ENCODE assay signal across 27 cellular contexts in genomic region chr4:37304612-37305011, GRCh38.
"Had no signal": no experiment of that assay in that cellular context is flagged by ENCODE, and none has a peak within 500 bp of the region (broad histone marks: within the 10 kb centered on the region; RNA-seq: fewer than 3 reads in every experiment).

No MANE protein-coding gene starts in this region.

- H3K27ac ChIP-seq: colonic mucosa, coronary artery, dorsolateral prefrontal cortex, epithelial cell of prostate, esophagus muscularis mucosa, esophagus squamous epithelium, foreskin keratinocyte, gastrocnemius medialis, gastroesophageal sphincter, heart left ventricle, heart right ventricle had no signal

- H3K4me1 ChIP-seq: colonic mucosa, esophagus muscularis mucosa, esophagus squamous epithelium, foreskin keratinocyte, gastrocnemius medialis, gastroesophageal sphincter, heart left ventricle, heart right ventricle had no signal

- DNase-seq: colonic mucosa; cortex of kidney; dermis blood vessel endothelial cell; dorsolateral prefrontal cortex; effector CD4-positive, alpha-beta T cell; effector CD8-positive, alpha-beta T cell; effector memory CD4-positive, alpha-beta T cell; effector memory CD8-positive, alpha-beta T cell; endodermal cell; erythroblast; esophagus squamous epithelium; foreskin fibroblast; foreskin keratinocyte; foreskin melanocyte; gastrocnemius medialis; glutamatergic neuron; head of caudate nucleus; heart left ventricle; heart right ventricle had no signal

- H3K36me3 ChIP-seq: colonic mucosa, esophagus muscularis mucosa, esophagus squamous epithelium, gastrocnemius medialis, gastroesophageal sphincter, heart left ventricle, heart right ventricle had no signal

- H3K9me3 ChIP-seq: colonic mucosa, gastrocnemius medialis had no signal

- H3K4me3 ChIP-seq: colonic mucosa, coronary artery, dorsolateral prefrontal cortex, esophagus muscularis mucosa, esophagus squamous epithelium, gastrocnemius medialis, gastroesophageal sphincter, heart left ventricle, heart right ventricle had no signal

- FAIRE-seq: colon, endometrium, endothelial cell of umbilical vein, frontal cortex had no signal
